ENCODE assay signal across 12 cellular contexts in genomic region chr13:41546372-41547252, GRCh38.
DNase-seq lines count a peak whose midpoint lies in the region; ATAC-seq, FAIRE-seq and TF ChIP-seq lines count a peak whose summit lies in the region.
"Had no signal": no experiment of that assay in that cellular context is flagged by ENCODE, and none has a peak within 500 bp of the region (broad histone marks: within the 10 kb centered on the region; RNA-seq: fewer than 3 reads in every experiment).

No MANE protein-coding gene starts in this region.

- peak; percentile 47 for ATAC-seq in HepG2
- no peak for ATAC-seq in right lobe of liver
- no peak; the same call in 2 of the 3 replicates for ATAC-seq in K562
- no peak for ATAC-seq in GM21515 (IDR thresholded peaks at IDR 0.05; ENCODE audit: unreplicated experiment)

- no peak for TF ChIP-seq CTCF in HepG2 (CRISPR knock-in tag; IDR thresholded peaks at IDR 0.05)
- no peak for TF ChIP-seq CTCF in right lobe of liver (IDR thresholded peaks at IDR 0.05)
- TF ChIP-seq CTCF in K562 (IDR thresholded peaks at IDR 0.05 in 2 of 3, conservative IDR thresholded peaks at IDR 0.05 in 1 of 3; ENCODE audit: insufficient read depth in 2 of 3, low read depth in 1 of 3, low read length in 3 of 3) = no peak
- TF ChIP-seq CTCF in vagina (IDR thresholded peaks at IDR 0.05) = no peak
- TF ChIP-seq CTCF in chondrocyte (IDR thresholded peaks at IDR 0.05) = no peak

- H3K79me2 ChIP-seq in HepG2 (ENCODE audit: insufficient read depth, low read length) (no peaks in the 10 kb centered on the region), K562 (ENCODE audit: control insufficient read depth, insufficient read depth, low read length) (no peaks in the 10 kb centered on the region)

- peak; percentile 21 for DNase-seq in HepG2 (ENCODE audit: low spot score)
- no peak for DNase-seq in right lobe of liver
- DNase-seq in K562 (ENCODE audit: extremely low read depth in 1 of 4, low spot score in 3 of 4) = no peak
- DNase-seq in mesenchymal stem cell = peak; percentile 92
- no peak for DNase-seq in vagina (ENCODE audit: extremely low spot score in 2 of 2)
- DNase-seq in NCI-H187 treated with DMSO at 0.1 percent for 48 hours (lab: John Stamatoyannopoulos, UW) = no peak
- DNase-seq in chondrocyte (ENCODE audit: low spot score) = no peak
- DNase-seq: COR-L47; stimulated activated naive CD4-positive, alpha-beta T cell had no signal

- H3K4me1 ChIP-seq in HepG2 (ENCODE audit: insufficient read depth, low read length) (peaks cover 28% of the 10 kb centered on the region), right lobe of liver (no peaks in the 10 kb centered on the region), K562 (replicated peaks in 1 of 2; ENCODE audit: control insufficient read depth in 2 of 2, insufficient read depth in 2 of 2, low read length in 2 of 2) (no peaks in the 10 kb centered on the region; a peak in 1 of 5 replicates), mesenchymal stem cell (ENCODE audit: control insufficient read depth, insufficient read depth, low read depth, low read length) (peaks cover 32% of the 10 kb centered on the region), vagina (peaks cover 24% of the 10 kb centered on the region)

- H3K18ac ChIP-seq in mesenchymal stem cell (ENCODE audit: low read depth in 1 of 2, low read length in 2 of 2) = peak overlapping the region in 1 of 2 experiments; percentile 9

- 45% methylated on average over 9 of the region's 14 CpGs for WGBS in HepG2 (ENCODE audit: low lambda C conversion rate)
- 59% methylated on average over 10 of the region's 14 CpGs for WGBS in right lobe of liver (ENCODE audit: insufficient coverage, low coverage, low lambda C conversion rate, missing lambda C conversion rate)
- WGBS in K562 (ENCODE audit: insufficient coverage, low coverage, missing lambda C conversion rate) = 54% methylated on average over 12 of the region's 14 CpGs
- WGBS in mesenchymal stem cell = 66% methylated on average over 13 of the region's 14 CpGs

- no peaks in the 10 kb centered on the region for H3K27me3 Mint-ChIP-seq in chondrocyte (ENCODE audit: low read depth)

- H3K9ac ChIP-seq in HepG2 (ENCODE audit: insufficient read depth, low read depth, low read length) (peak overlapping the region; percentile 56), K562 (ENCODE audit: insufficient read depth in 1 of 2, low read depth in 2 of 2, low read length in 2 of 2) (no peak overlapping the region), mesenchymal stem cell (ENCODE audit: low read length) (no peak overlapping the region)

- no peaks in the 10 kb centered on the region for H3K9me3 Mint-ChIP-seq in chondrocyte (ENCODE audit: low read depth)

- H4K91ac ChIP-seq in mesenchymal stem cell (ENCODE audit: low read length) = peak overlapping the region; percentile 67

- H3K4me3 Mint-ChIP-seq in chondrocyte (ENCODE audit: unreplicated experiment) = no peak overlapping the region
- H3K4me3 Mint-ChIP-seq: IgD-negative memory B cell; T-helper 1 cell treated with Interleukin-12 subunit alpha and Interleukin-12 subunit beta and Interleukin-4 antibody, amounts not matched to agents 30 μg/mL and 1 μg/mL, for 36 hours had no signal

- H4K8ac ChIP-seq in mesenchymal stem cell (ENCODE audit: low read length) = no peak overlapping the region

- H2BK120ac ChIP-seq in mesenchymal stem cell (ENCODE audit: low read depth, low read length) = no peak overlapping the region

- H3K27ac ChIP-seq in HepG2 (ENCODE audit: extremely low read length, insufficient read depth, low read length) (peak overlapping the region; percentile 27), right lobe of liver (no peak overlapping the region), K562 (ENCODE audit: extremely low read depth, low read depth, low read length) (no peak overlapping the region), mesenchymal stem cell (ENCODE audit: low read length, poor library complexity, severe bottlenecking) (peak overlapping the region; percentile 4), vagina (peak overlapping the region; percentile 85)

- no peak overlapping the region for H2AFZ ChIP-seq in HepG2 (ENCODE audit: low read length)
- no peak overlapping the region for H2AFZ ChIP-seq in K562 (ENCODE audit: low read depth, low read length)
- no peak overlapping the region for H2AFZ ChIP-seq in mesenchymal stem cell (ENCODE audit: low read depth, low read length)

- H3K4me1 Mint-ChIP-seq in chondrocyte (ENCODE audit: low read depth) = peaks cover 14% of the 10 kb centered on the region
- H3K4me1 Mint-ChIP-seq: IgD-negative memory B cell had no signal

- in situ Hi-C loops in HepG2 (cut with HindIII; ENCODE audit: extremely low pct_ligation_motif_present, low pct_unique_long_range_greater_than_20kb) = no loop called here
- in situ Hi-C loops in K562 (cut with MboI) = no loop called here

- H2AK5ac ChIP-seq in mesenchymal stem cell (ENCODE audit: low read length, severe bottlenecking) = peak overlapping the region; percentile 23

- no peaks in the 10 kb centered on the region for H3K36me3 ChIP-seq in HepG2 (replicated peaks in 1 of 2; ENCODE audit: control insufficient read depth in 1 of 2, insufficient read depth in 2 of 2, low read length in 2 of 2)
- H3K36me3 ChIP-seq in right lobe of liver = no peaks in the 10 kb centered on the region
- no peaks in the 10 kb centered on the region for H3K36me3 ChIP-seq in K562 (ENCODE audit: control insufficient read depth, insufficient read depth, low read length)
- H3K36me3 ChIP-seq in mesenchymal stem cell (ENCODE audit: control insufficient read depth in 1 of 2, insufficient read depth in 2 of 2, low read depth in 1 of 2, low read length in 2 of 2) = no peaks in the 10 kb centered on the region
- H3K36me3 ChIP-seq in vagina = no peaks in the 10 kb centered on the region

- no peak overlapping the region for H3K23ac ChIP-seq in mesenchymal stem cell (ENCODE audit: low read length in 2 of 2)

- no peaks in the 10 kb centered on the region for H3K9me1 ChIP-seq in K562 (ENCODE audit: control insufficient read depth, insufficient read depth, low read length)

- TF ChIP-seq POLR2A in HepG2 (IDR thresholded peaks at IDR 0.05; ENCODE audit: insufficient read depth in 1 of 2, low read depth in 2 of 2, low read length in 2 of 2) (no peak), right lobe of liver (IDR thresholded peaks at IDR 0.05) (no peak), K562 (conservative IDR thresholded peaks at IDR 0.05) (no peak), vagina (IDR thresholded peaks at IDR 0.05) (no peak)

- no TSS peak for BruUV-seq in HepG2 (replicated peaks; lab: Mats Ljungman, UMichigan)
- no TSS peak for BruUV-seq in K562 (replicated peaks; lab: Mats Ljungman, UMichigan)

- H3K36me3 Mint-ChIP-seq in chondrocyte (ENCODE audit: low read depth) = no peaks in the 10 kb centered on the region

- TF ChIP-seq RAD21 in HepG2 (CRISPR knock-in tag; IDR thresholded peaks at IDR 0.05) (no peak), K562 (CRISPR knock-in tag; conservative IDR thresholded peaks at IDR 0.05 in 1 of 2, IDR thresholded peaks at IDR 0.05 in 1 of 2) (no peak)

- no peaks in the 10 kb centered on the region for H3K79me1 ChIP-seq in mesenchymal stem cell (replicated peaks; ENCODE audit: low read length, poor library complexity, severe bottlenecking)

- H3K4me3 ChIP-seq in HepG2 (replicated peaks in 1 of 3; ENCODE audit: insufficient read depth in 1 of 3, low read depth in 2 of 3, low read length in 3 of 3) (peak overlapping the region; percentile 2 to 62 (median 6)), right lobe of liver (no peak overlapping the region), K562 (no peak overlapping the region), mesenchymal stem cell (ENCODE audit: insufficient read depth in 1 of 2, low read depth in 1 of 2, low read length in 2 of 2) (no peak overlapping the region), vagina (no peak overlapping the region)

- no peak overlapping the region for H2BK12ac ChIP-seq in mesenchymal stem cell (ENCODE audit: low read length in 2 of 2)

- POLR2A ChIA-PET in HepG2 (lab: Yijun Ruan, JAX) (interaction anchor here (0.7 to 1.9 kb wide), 2 partner anchors 31 to 67 kb away, joined by 3 to 5 read pairs; no protein-coding TSS in a partner anchor), K562 (lab: Yijun Ruan, JAX) (interaction anchor here (0.5 kb wide), 1 partner anchor 879 kb away, joined by 3 read pairs; no protein-coding TSS in a partner anchor)

- H3K4me2 ChIP-seq in HepG2 (ENCODE audit: low read depth, low read length) (peak overlapping the region; percentile 86), K562 (ENCODE audit: insufficient read depth, low read length) (no peak overlapping the region), mesenchymal stem cell (ENCODE audit: low read length, poor library complexity, severe bottlenecking) (no peak overlapping the region)

- FAIRE-seq in HepG2 (lab: Jason Lieb, UNC) (no peak), K562 (lab: Jason Lieb, UNC) (no peak)

- H3K27me3 ChIP-seq in HepG2 (ENCODE audit: control insufficient read depth in 1 of 2, insufficient read depth in 2 of 2, low read length in 2 of 2) = peaks cover 0 to 7% of the 10 kb centered on the region in 2 experiments; a peak in 2 of 5 replicates
- H3K27me3 ChIP-seq in right lobe of liver = no peaks in the 10 kb centered on the region
- peaks cover 0 to 15% of the 10 kb centered on the region in 2 experiments; a peak in 3 of 5 replicates for H3K27me3 ChIP-seq in K562 (ENCODE audit: control insufficient read depth in 2 of 2, insufficient read depth in 2 of 2, low read length in 2 of 2)
- no peaks in the 10 kb centered on the region for H3K27me3 ChIP-seq in mesenchymal stem cell (ENCODE audit: control insufficient read depth in 1 of 2, insufficient read depth in 1 of 2, low read length in 2 of 2)
- H3K27me3 ChIP-seq in vagina = no peaks in the 10 kb centered on the region

- intact Hi-C loops in HepG2 (cut with micrococcal nuclease; ENCODE audit: unreplicated experiment) (loop anchor here (5.0 kb wide), 1 partner anchor 101 kb away; no protein-coding TSS in a partner anchor), right lobe of liver (cut with DNase I) (no loop called here), K562 (cut with micrococcal nuclease) (no loop called here), vagina (cut with DNase I) (no loop called here)

- no peaks in the 10 kb centered on the region for H4K20me1 ChIP-seq in HepG2 (ENCODE audit: insufficient read depth, low read length)
- H4K20me1 ChIP-seq in K562 (replicated peaks; ENCODE audit: control insufficient read depth, insufficient read depth, low read length) = no peaks in the 10 kb centered on the region

- H2BK5ac ChIP-seq in mesenchymal stem cell (ENCODE audit: low read depth, low read length, poor library complexity, severe bottlenecking) = no peak overlapping the region

- CTCF ChIA-PET in HepG2 (lab: Yijun Ruan, JAX; ENCODE audit: low intra/inter-chr PET ratio, low total read pairs) (no interaction called here), K562 (lab: Yijun Ruan, JAX; ENCODE audit: low intra/inter-chr PET ratio) (no interaction called here)

- TF ChIP-seq EP300 in HepG2 (IDR thresholded peaks at IDR 0.05; ENCODE audit: low read depth in 2 of 2, low read length in 2 of 2) (no peak), HepG2 (CRISPR knock-in tag; IDR thresholded peaks at IDR 0.05; ENCODE audit: borderline replicate concordance) (no peak), K562 (IDR thresholded peaks at IDR 0.05; ENCODE audit: low read length) (no peak)

- no peak overlapping the region for H3K14ac ChIP-seq in mesenchymal stem cell (ENCODE audit: low read length in 2 of 2)

- H3K9me3 ChIP-seq in HepG2 (ENCODE audit: low read length) = no peaks in the 10 kb centered on the region
- H3K9me3 ChIP-seq in right lobe of liver = no peaks in the 10 kb centered on the region
- no peaks in the 10 kb centered on the region for H3K9me3 ChIP-seq in K562 (replicated peaks; ENCODE audit: control insufficient read depth, insufficient read depth, low read depth, low read length)
- peaks cover 3% of the 10 kb centered on the region for H3K9me3 ChIP-seq in mesenchymal stem cell (ENCODE audit: control insufficient read depth, low read length)
- H3K9me3 ChIP-seq in vagina = no peaks in the 10 kb centered on the region

- H3K4ac ChIP-seq in mesenchymal stem cell (ENCODE audit: low read depth in 1 of 2, low read length in 2 of 2) = peak overlapping the region in 1 of 2 experiments; percentile 30

- H2BK15ac ChIP-seq in mesenchymal stem cell (ENCODE audit: low read depth, poor library complexity, severe bottlenecking) = no peak overlapping the region

- no peak overlapping the region for H3K27ac Mint-ChIP-seq in chondrocyte (ENCODE audit: unreplicated experiment)
- H3K27ac Mint-ChIP-seq: IgD-negative memory B cell; T-helper 1 cell treated with Interleukin-12 subunit alpha and Interleukin-12 subunit beta and Interleukin-4 antibody, amounts not matched to agents 30 μg/mL and 1 μg/mL, for 36 hours had no signal

Comparison
In these comparisons a context has a peak if more than half of its experiments do, and no peak if none do; other contexts are left out.
1. DNase-seq: peak in HepG2 (single experiment) and mesenchymal stem cell (single experiment); none in right lobe of liver (0 of 3), K562 (0 of 4), vagina (0 of 2), NCI-H187 treated with DMSO at 0.1 percent for 48 hours (single experiment) and chondrocyte (single experiment).
2. H3K27ac ChIP-seq: peak in HepG2 (single experiment), mesenchymal stem cell (single experiment) and vagina (single experiment); none in right lobe of liver (0 of 3) and K562 (single experiment).
3. H3K4me3 ChIP-seq: peak in HepG2 (3 of 3); none in right lobe of liver (0 of 3), K562 (single experiment), mesenchymal stem cell (0 of 2) and vagina (0 of 2).
4. Of the 241 proteins assayed by ChIP-seq in both HepG2 and K562: peak only in HepG2: GABPB1, IRF2 and ZNF639; only in K562: FOSL1; in both: ZNF24; in neither: 236.